Comparison of ENCODE assay signal across 32 cellular contexts in genomic region chr12:56351325-56351724, GRCh38. TPM values are rescaled to one million over a fixed set of nuclear protein-coding genes. Genes with fewer than 3 reads are reported as not detected.
"Had no signal": no experiment of that assay in that cellular context is flagged by ENCODE, and none has a peak within 500 bp of the region (broad histone marks: within the 10 kb centered on the region; RNA-seq: fewer than 3 reads in every experiment).

No MANE protein-coding gene starts in this region.

- H3K9me3 Mint-ChIP-seq: activated CD4-positive, alpha-beta memory T cell treated with anti-CD3 and anti-CD28 coated beads for 36 hours; activated CD4-positive, alpha-beta T cell treated with anti-CD3 and anti-CD28 coated beads, Interleukin-2, amount 10 ng/mL, durations not matched to agents 24 days and 14 days; activated naive CD4-positive, alpha-beta T cell treated with anti-CD3 and anti-CD28 coated beads for 36 hours; activated T-helper 2 cell treated with anti-CD3 and anti-CD28 coated beads, Interferon-gamma antibody, Interleukin-2, Interleukin-4, amounts not matched to agents 10 μg/mL and 5 μg/mL and 100 μg/mL, durations not matched to agents 14 hours and 24 hours and 36 hours had no signal

- H3K27me3 Mint-ChIP-seq: activated CD4-positive, alpha-beta memory T cell treated with anti-CD3 and anti-CD28 coated beads for 36 hours; activated CD4-positive, alpha-beta T cell treated with anti-CD3 and anti-CD28 coated beads for 36 hours; activated CD4-positive, alpha-beta T cell treated with anti-CD3 and anti-CD28 coated beads, Interleukin-2, amount 10 ng/mL, durations not matched to agents 24 days and 14 days; activated CD8-positive, alpha-beta memory T cell treated with anti-CD3 and anti-CD28 coated beads, Interleukin-2, amount 10 ng/mL, durations not matched to agents 7 days and 5 days; activated naive CD8-positive, alpha-beta T cell had no signal

- ATAC-seq: activated CD4-positive, alpha-beta T cell treated with anti-CD3 and anti-CD28 coated beads for 36 hours; activated CD8-positive, alpha-beta memory T cell treated with anti-CD3 and anti-CD28 coated beads, Interleukin-2, amount 10 ng/mL, durations not matched to agents 7 days and 5 days; activated CD8-positive, alpha-beta T cell treated with anti-CD3 and anti-CD28 coated beads, Interleukin-2, amount 10 ng/mL, durations not matched to agents 7 days and 5 days; gastroesophageal sphincter; heart right ventricle had no signal

- DNase-seq: activated CD4-positive, alpha-beta memory T cell treated with anti-CD3 and anti-CD28 coated beads for 36 hours; activated CD4-positive, alpha-beta T cell treated with anti-CD3 and anti-CD28 coated beads for 36 hours; activated CD4-positive, alpha-beta T cell treated with anti-CD3 and anti-CD28 coated beads, Interleukin-2, amount 10 ng/mL, durations not matched to agents 24 days and 14 days; activated CD4-positive, CD25-positive, alpha-beta regulatory T cell; activated CD4-positive, CD25-positive, alpha-beta regulatory T cell treated with anti-CD3 and anti-CD28 coated beads, Interleukin-2, amount 50 U/mL, for 72 hours; activated CD8-positive, alpha-beta memory T cell treated with anti-CD3 and anti-CD28 coated beads, Interleukin-2, amount 10 ng/mL, durations not matched to agents 7 days and 5 days; activated CD8-positive, alpha-beta memory T cell treated with anti-CD3 and anti-CD28 coated beads, Interleukin-2, amount 50 U/mL, for 4 hours; activated CD8-positive, alpha-beta T cell treated with anti-CD3 and anti-CD28 coated beads, Interleukin-2, amount 10 ng/mL, durations not matched to agents 7 days and 5 days; activated effector memory CD4-positive, alpha-beta T cell treated with anti-CD3 and anti-CD28 coated beads, Interleukin-2, amount 50 U/mL, for 16 hours; activated naive CD4-positive, alpha-beta T cell treated with anti-CD3 and anti-CD28 coated beads for 36 hours; activated T-cell treated with anti-CD3 and anti-CD28 coated beads, Interleukin-2, amount 50 U/mL, for 1 hour; amniotic stem cell; anterior cingulate cortex; brain microvascular endothelial cell; cortex of kidney; effector CD8-positive, alpha-beta T cell; erythroblast; heart right ventricle; T-helper 2 cell had no signal

- H3K4me3 Mint-ChIP-seq: activated CD4-positive, alpha-beta memory T cell treated with anti-CD3 and anti-CD28 coated beads for 36 hours; activated CD4-positive, alpha-beta T cell treated with anti-CD3 and anti-CD28 coated beads for 36 hours; activated CD4-positive, alpha-beta T cell treated with anti-CD3 and anti-CD28 coated beads, Interleukin-2, amount 10 ng/mL, durations not matched to agents 24 days and 14 days; activated CD8-positive, alpha-beta memory T cell treated with anti-CD3 and anti-CD28 coated beads, Interleukin-2, amount 10 ng/mL, durations not matched to agents 7 days and 5 days; activated CD8-positive, alpha-beta T cell treated with anti-CD3 and anti-CD28 coated beads, Interleukin-2, amount 10 ng/mL, durations not matched to agents 7 days and 5 days; activated naive CD4-positive, alpha-beta T cell treated with anti-CD3 and anti-CD28 coated beads for 36 hours; activated naive CD8-positive, alpha-beta T cell had no signal

- H3K27ac ChIP-seq: brain microvascular endothelial cell, esophagus muscularis mucosa, foreskin keratinocyte, gastroesophageal sphincter, heart right ventricle had no signal

- H3K27ac Mint-ChIP-seq: activated CD4-positive, alpha-beta memory T cell treated with anti-CD3 and anti-CD28 coated beads for 36 hours; activated CD4-positive, alpha-beta T cell treated with anti-CD3 and anti-CD28 coated beads for 36 hours; activated T-helper 2 cell treated with anti-CD3 and anti-CD28 coated beads, Interferon-gamma antibody, Interleukin-2, Interleukin-4, amounts not matched to agents 10 μg/mL and 5 μg/mL and 100 μg/mL, durations not matched to agents 14 hours and 24 hours and 36 hours had no signal

RNA-seq across cellular contexts. Expression of gene APOF, which starts 11.3 kb away (rescaled TPM):
- total RNA-seq: activated CD4-positive, alpha-beta memory T cell treated with anti-CD3 and anti-CD28 coated beads for 36 hours; activated CD4-positive, alpha-beta T cell treated with anti-CD3 and anti-CD28 coated beads for 36 hours; activated CD4-positive, alpha-beta T cell treated with anti-CD3 and anti-CD28 coated beads, Interleukin-2, amount 10 ng/mL, durations not matched to agents 24 days and 14 days; activated CD8-positive, alpha-beta memory T cell treated with anti-CD3 and anti-CD28 coated beads for 36 hours; activated CD8-positive, alpha-beta memory T cell treated with anti-CD3 and anti-CD28 coated beads, Interleukin-2, amount 10 ng/mL, durations not matched to agents 7 days and 5 days; activated CD8-positive, alpha-beta T cell treated with anti-CD3 and anti-CD28 coated beads, Interleukin-2, amount 10 ng/mL, durations not matched to agents 7 days and 5 days; activated naive CD4-positive, alpha-beta T cell treated with anti-CD3 and anti-CD28 coated beads for 36 hours; activated T-helper 2 cell treated with anti-CD3 and anti-CD28 coated beads, Interferon-gamma antibody, Interleukin-2, Interleukin-4, amounts not matched to agents 10 μg/mL and 5 μg/mL and 100 μg/mL, durations not matched to agents 14 hours and 24 hours and 36 hours; astrocyte; bronchial epithelial cell; cardiac septum; chondrocyte; dermis microvascular lymphatic vessel endothelial cell; esophagus muscularis mucosa; foreskin keratinocyte; gastroesophageal sphincter; glomerular endothelial cell; heart right ventricle; T-helper 1 cell treated with Interleukin-12 subunit alpha and Interleukin-12 subunit beta and Interleukin-4 antibody, amounts not matched to agents 30 ng/mL and 1 ng/mL, for 36 hours had no signal
- polyA plus RNA-seq: foreskin keratinocyte, heart right ventricle had no signal

RNA-seq across cellular contexts. Expression of gene IL23A, which starts 12.6 kb away (rescaled TPM):
- total RNA-seq: bronchial epithelial cell, cardiac septum, chondrocyte, esophagus muscularis mucosa, gastroesophageal sphincter, glomerular endothelial cell had no signal
